In genomic region chr9:20685769-20686168, GRCh38 we compare ENCODE assay signal across 11 cellular contexts. TPM values are rescaled to one million over a fixed set of nuclear protein-coding genes. Genes with fewer than 3 reads are reported as not detected.
DNase-seq lines count a peak whose midpoint lies in the region; ATAC-seq and TF ChIP-seq lines count a peak whose summit lies in the region.
"Had no signal": no experiment of that assay in that cellular context is flagged by ENCODE, and none has a peak within 500 bp of the region (broad histone marks: within the 10 kb centered on the region; RNA-seq: fewer than 3 reads in every experiment).

No MANE protein-coding gene starts in this region.

- no peak for DNase-seq in activated naive CD8-positive, alpha-beta T cell treated with anti-CD3 and anti-CD28 coated beads for 36 hours
- no peak for DNase-seq in hepatocyte (ENCODE audit: low spot score)
- no peak for DNase-seq in thoracic aorta (ENCODE audit: low spot score)
- no peak for DNase-seq in OCI-M1 (lab: John Stamatoyannopoulos, UW)
- no peak for DNase-seq in stimulated activated CD4-positive, alpha-beta T cell treated with anti-CD3 and anti-CD28 coated beads, Interleukin-15, amount 100 ng/mL, for 24 hours
- DNase-seq: activated CD8-positive, alpha-beta memory T cell treated with anti-CD3 and anti-CD28 coated beads, Interleukin-2, amount 50 U/mL, for 4 hours; GF-D8; NCI-H526 treated with DMSO at 0.1 percent for 48 hours had no signal

- no peak for TF ChIP-seq CTCF in hepatocyte (IDR thresholded peaks at IDR 0.05; ENCODE audit: poor library complexity)
- no peak for TF ChIP-seq CTCF in thoracic aorta (IDR thresholded peaks at IDR 0.05)

- H3K27me3 ChIP-seq in hepatocyte (no peaks in the 10 kb centered on the region), thoracic aorta (replicated peaks; ENCODE audit: insufficient read depth) (no peaks in the 10 kb centered on the region)

- ATAC-seq in activated T-helper 17 cell treated with anti-CD3 and anti-CD28 coated beads, Interleukin-2, amount 50 U/mL, for 72 hours (replicated peaks) = no peak
- no peak for ATAC-seq in thoracic aorta (ENCODE audit: insufficient number of reproducible peaks, low FRiP score, low read depth)
- no peak for ATAC-seq in HG03571 (IDR thresholded peaks at IDR 0.05; ENCODE audit: unreplicated experiment)

- H3K4me1 ChIP-seq in hepatocyte (ENCODE audit: insufficient read depth) = peaks cover 18% of the 10 kb centered on the region
- peaks cover 13 to 17% of the 10 kb centered on the region in 2 donors for H3K4me1 ChIP-seq in thoracic aorta (ENCODE audit: control insufficient read depth in 1 of 2, low read depth in 2 of 2)

- H3K4me3 Mint-ChIP-seq in activated naive CD8-positive, alpha-beta T cell = peak overlapping the region; percentile 95
- H3K4me3 Mint-ChIP-seq in activated naive CD8-positive, alpha-beta T cell treated with anti-CD3 and anti-CD28 coated beads for 36 hours = no peak overlapping the region
- H3K4me3 Mint-ChIP-seq in activated T-helper 17 cell treated with anti-CD3 and anti-CD28 coated beads, Interleukin-2, amount 50 U/mL, for 72 hours = peak overlapping the region; percentile 87

- no peaks in the 10 kb centered on the region for H3K27me3 Mint-ChIP-seq in activated naive CD8-positive, alpha-beta T cell
- H3K27me3 Mint-ChIP-seq in activated naive CD8-positive, alpha-beta T cell treated with anti-CD3 and anti-CD28 coated beads for 36 hours = no peaks in the 10 kb centered on the region
- H3K27me3 Mint-ChIP-seq in activated T-helper 17 cell treated with anti-CD3 and anti-CD28 coated beads, Interleukin-2, amount 50 U/mL, for 72 hours = no peaks in the 10 kb centered on the region

- H3K27ac ChIP-seq in hepatocyte = peak overlapping the region; percentile 96
- H3K27ac ChIP-seq in thoracic aorta = peak overlapping the region; percentile 87 to 92

- no peaks in the 10 kb centered on the region for H3K9me2 ChIP-seq in hepatocyte (replicated peaks; ENCODE audit: insufficient read depth)

- no peak overlapping the region for H3K27ac Mint-ChIP-seq in activated naive CD8-positive, alpha-beta T cell
- H3K27ac Mint-ChIP-seq in activated naive CD8-positive, alpha-beta T cell treated with anti-CD3 and anti-CD28 coated beads for 36 hours = no peak overlapping the region
- H3K27ac Mint-ChIP-seq in activated T-helper 17 cell treated with anti-CD3 and anti-CD28 coated beads, Interleukin-2, amount 50 U/mL, for 72 hours = no peak overlapping the region

- peak overlapping the region; percentile 87 for H3K4me2 ChIP-seq in hepatocyte

- H3K79me2 ChIP-seq in hepatocyte = peaks cover 58% of the 10 kb centered on the region

- H2AFZ ChIP-seq in hepatocyte = no peak overlapping the region

- H4K20me1 ChIP-seq in hepatocyte (ENCODE audit: insufficient read depth, poor library complexity, severe bottlenecking) = no peaks in the 10 kb centered on the region

- H3K4me3 ChIP-seq in hepatocyte (peak overlapping the region; percentile 2), thoracic aorta (peak overlapping the region; percentile 91)

- H3K9me3 Mint-ChIP-seq in activated naive CD8-positive, alpha-beta T cell (ENCODE audit: low read depth) = no peaks in the 10 kb centered on the region
- no peaks in the 10 kb centered on the region for H3K9me3 Mint-ChIP-seq in activated naive CD8-positive, alpha-beta T cell treated with anti-CD3 and anti-CD28 coated beads for 36 hours
- H3K9me3 Mint-ChIP-seq in activated T-helper 17 cell treated with anti-CD3 and anti-CD28 coated beads, Interleukin-2, amount 50 U/mL, for 72 hours = no peaks in the 10 kb centered on the region

- 92% methylated on average over 8 of the region's 8 CpGs for WGBS in hepatocyte (ENCODE audit: low lambda C conversion rate, missing lambda C conversion rate)

- no peaks in the 10 kb centered on the region for H3K36me3 ChIP-seq in hepatocyte (replicated peaks; ENCODE audit: insufficient read depth, low read depth)
- no peaks in the 10 kb centered on the region for H3K36me3 ChIP-seq in thoracic aorta

- H3K9me3 ChIP-seq in hepatocyte (ENCODE audit: low read depth) (no peaks in the 10 kb centered on the region), thoracic aorta (no peaks in the 10 kb centered on the region)

- H3K36me3 Mint-ChIP-seq in activated naive CD8-positive, alpha-beta T cell = no peaks in the 10 kb centered on the region
- no peaks in the 10 kb centered on the region for H3K36me3 Mint-ChIP-seq in activated naive CD8-positive, alpha-beta T cell treated with anti-CD3 and anti-CD28 coated beads for 36 hours
- no peaks in the 10 kb centered on the region for H3K36me3 Mint-ChIP-seq in activated T-helper 17 cell treated with anti-CD3 and anti-CD28 coated beads, Interleukin-2, amount 50 U/mL, for 72 hours (ENCODE audit: low read depth)

- H3K4me1 Mint-ChIP-seq in activated naive CD8-positive, alpha-beta T cell (ENCODE audit: low read depth) = peaks cover 33% of the 10 kb centered on the region
- H3K4me1 Mint-ChIP-seq in activated naive CD8-positive, alpha-beta T cell treated with anti-CD3 and anti-CD28 coated beads for 36 hours = peaks cover 20% of the 10 kb centered on the region
- peaks cover 13% of the 10 kb centered on the region for H3K4me1 Mint-ChIP-seq in activated T-helper 17 cell treated with anti-CD3 and anti-CD28 coated beads, Interleukin-2, amount 50 U/mL, for 72 hours

RNA-seq across cellular contexts. Expression of gene FOCAD, which starts 1.7 kb away (rescaled TPM):
- total RNA-seq in activated naive CD8-positive, alpha-beta T cell treated with anti-CD3 and anti-CD28 coated beads for 36 hours = 10 to 100 TPM; 27.2 to 32.3 TPM
- total RNA-seq in activated T-helper 17 cell treated with anti-CD3 and anti-CD28 coated beads, Interleukin-2, amount 50 U/mL, for 72 hours = 10 to 100 TPM; 21.6 to 33.8 TPM
- total RNA-seq in hepatocyte = 54.1 and 55.6 TPM in 2 replicates
- 16.6 and 21.7 TPM in 2 replicates for polyA plus RNA-seq in hepatocyte
- 10 to 100 TPM; 33.1 to 45.9 TPM for total RNA-seq in thoracic aorta
